ENCODE assay signal across 8 cellular contexts in the genomic region with DNA sequence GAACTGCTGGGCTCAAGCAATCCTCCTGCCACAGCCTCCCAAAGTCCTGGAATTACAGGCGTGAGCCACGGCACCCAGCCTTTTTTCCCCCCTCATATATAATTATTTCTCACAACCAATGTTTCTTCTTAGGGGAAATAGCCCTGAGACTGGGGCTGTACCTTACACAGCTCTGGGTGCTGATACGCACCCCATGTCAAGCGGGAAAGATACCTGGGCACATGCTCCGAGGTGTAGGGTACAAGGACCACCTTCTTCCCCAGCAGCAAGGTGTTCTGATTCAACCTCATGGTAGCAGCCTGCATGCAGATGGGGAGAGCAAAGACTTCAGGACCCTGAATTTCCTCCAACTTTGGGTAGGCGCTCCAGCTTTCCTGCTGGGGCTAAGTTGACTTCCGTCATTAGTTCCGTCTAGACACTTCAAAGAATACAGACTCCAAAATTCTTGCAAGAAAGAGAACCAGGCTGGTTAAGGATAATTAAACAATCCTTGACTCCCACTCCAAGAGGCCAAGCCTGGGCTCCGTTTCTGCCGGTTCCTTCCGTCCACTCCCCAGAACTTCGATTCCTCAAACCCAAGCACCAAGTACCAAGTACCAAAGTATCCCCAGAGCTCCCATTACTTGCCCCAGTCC.
A peak's percentile ranks its signal among the peaks of the same experiment; 100 is the strongest.
DNase-seq lines count a peak whose midpoint lies in the region; ATAC-seq, FAIRE-seq and TF ChIP-seq lines count a peak whose summit lies in the region.

No MANE protein-coding gene starts in this region.

- H3K27ac Mint-ChIP-seq in nephron: peak overlapping the region; percentile 84 to 96 (median 95)

- no peak for FAIRE-seq in H54 (lab: Jason Lieb, UNC)

- peaks cover 31 to 55% (median 38%) of the 10 kb centered on the region in 11 experiments for H3K36me3 ChIP-seq in BLaER1 treated with 17β-estradiol and CSF1 and Interleukin-3, amounts not matched to agents 10 nM and 100 nM
- peaks cover 10 to 30% of the 10 kb centered on the region in 2 donors for H3K36me3 ChIP-seq in duodenal mucosa (ENCODE audit: control insufficient read depth in 1 of 2, insufficient read depth in 2 of 2, low read length in 2 of 2)

- H3K4me1 Mint-ChIP-seq in nephron: peaks cover 26% of the 10 kb centered on the region

- no peaks in the 10 kb centered on the region for H3K27me3 Mint-ChIP-seq in nephron (ENCODE audit: low read depth)

- TF ChIP-seq CTCF in LNCaP clone FGC (IDR thresholded peaks at IDR 0.05; ENCODE audit: control insufficient read depth, extremely low read depth, insufficient read depth): no peak
- TF ChIP-seq CTCF in nephron (IDR thresholded peaks at IDR 0.05; ENCODE audit: unreplicated experiment in 3 of 3): no peak

- H3K27ac ChIP-seq in BLaER1 treated with 17β-estradiol and CSF1 and Interleukin-3, amounts not matched to agents 10 nM and 100 nM: peak overlapping the region; percentile 48 to 99 (median 94); a peak in 21 of 22 replicates
- H3K27ac ChIP-seq in duodenal mucosa (ENCODE audit: low read depth, low read length): peak overlapping the region; percentile 55

- peaks cover 28 to 49% (median 38%) of the 10 kb centered on the region in 11 experiments; a peak in 20 of 22 replicates for H4K20me1 ChIP-seq in BLaER1 treated with 17β-estradiol and CSF1 and Interleukin-3, amounts not matched to agents 10 nM and 100 nM

- peak overlapping the region; percentile 71 to 93 (median 80) for H3K4me3 ChIP-seq in BLaER1 treated with 17β-estradiol and CSF1 and Interleukin-3, amounts not matched to agents 10 nM and 100 nM
- H3K4me3 ChIP-seq in LNCaP clone FGC (ENCODE audit: low read depth, low read length) (peak overlapping the region; percentile 96), duodenal mucosa (ENCODE audit: low read depth in 1 of 2, low read length in 2 of 2) (peak overlapping the region; percentile 83 to 90)

- H3K36me3 Mint-ChIP-seq in nephron (ENCODE audit: low read depth): peaks cover 27% of the 10 kb centered on the region

- DNase-seq in LNCaP clone FGC (ENCODE audit: low read depth) (no peak), H54 (ENCODE audit: insufficient read length, low spot score) (no peak), UCSD-AML1 (lab: John Stamatoyannopoulos, UW; ENCODE audit: unreplicated experiment) (no peak)

- no peaks in the 10 kb centered on the region for H3K27me3 ChIP-seq in BLaER1 treated with 17β-estradiol and CSF1 and Interleukin-3, amounts not matched to agents 10 nM and 100 nM
- H3K27me3 ChIP-seq in duodenal mucosa (ENCODE audit: control insufficient read depth in 1 of 2, insufficient read depth in 2 of 2, low read length in 2 of 2): no peaks in the 10 kb centered on the region

- peaks cover 47 to 69% (median 55%) of the 10 kb centered on the region in 10 experiments for H3K4me1 ChIP-seq in BLaER1 treated with 17β-estradiol and CSF1 and Interleukin-3, amounts not matched to agents 10 nM and 100 nM
- peaks cover 19 to 57% of the 10 kb centered on the region in 2 donors for H3K4me1 ChIP-seq in duodenal mucosa (ENCODE audit: control insufficient read depth in 1 of 2, insufficient read depth in 2 of 2, low read length in 2 of 2)

- ATAC-seq in GM18907 (IDR thresholded peaks at IDR 0.05; ENCODE audit: unreplicated experiment) (no peak), GM18517 (IDR thresholded peaks at IDR 0.05; ENCODE audit: unreplicated experiment) (no peak)

- H3K9me3 Mint-ChIP-seq in nephron: no peaks in the 10 kb centered on the region

- no peaks in the 10 kb centered on the region for H3K9me3 ChIP-seq in BLaER1 treated with 17β-estradiol and CSF1 and Interleukin-3, amounts not matched to agents 10 nM and 100 nM (replicated peaks in 1 of 11)
- no peaks in the 10 kb centered on the region for H3K9me3 ChIP-seq in duodenal mucosa (ENCODE audit: control insufficient read depth in 1 of 2, low read length in 2 of 2)

- H3K9ac ChIP-seq in BLaER1 treated with 17β-estradiol and CSF1 and Interleukin-3, amounts not matched to agents 10 nM and 100 nM: peak overlapping the region; percentile 84 to 94 (median 88)
- peak overlapping the region; percentile 78 to 86 for H3K9ac ChIP-seq in duodenal mucosa (ENCODE audit: low read depth in 1 of 2, low read length in 2 of 2)

- peak overlapping the region; percentile 88 to 99 (median 97) for H3K4me2 ChIP-seq in BLaER1 treated with 17β-estradiol and CSF1 and Interleukin-3, amounts not matched to agents 10 nM and 100 nM

- TF ChIP-seq POLR2A in H54 (IDR thresholded peaks at IDR 0.05; ENCODE audit: low read depth, low read length): no peak

- H3K4me3 Mint-ChIP-seq in nephron: peak overlapping the region; percentile 96 to 98 (median 98)
